ENCODE assay signal across 8 cellular contexts in the genomic region with DNA sequence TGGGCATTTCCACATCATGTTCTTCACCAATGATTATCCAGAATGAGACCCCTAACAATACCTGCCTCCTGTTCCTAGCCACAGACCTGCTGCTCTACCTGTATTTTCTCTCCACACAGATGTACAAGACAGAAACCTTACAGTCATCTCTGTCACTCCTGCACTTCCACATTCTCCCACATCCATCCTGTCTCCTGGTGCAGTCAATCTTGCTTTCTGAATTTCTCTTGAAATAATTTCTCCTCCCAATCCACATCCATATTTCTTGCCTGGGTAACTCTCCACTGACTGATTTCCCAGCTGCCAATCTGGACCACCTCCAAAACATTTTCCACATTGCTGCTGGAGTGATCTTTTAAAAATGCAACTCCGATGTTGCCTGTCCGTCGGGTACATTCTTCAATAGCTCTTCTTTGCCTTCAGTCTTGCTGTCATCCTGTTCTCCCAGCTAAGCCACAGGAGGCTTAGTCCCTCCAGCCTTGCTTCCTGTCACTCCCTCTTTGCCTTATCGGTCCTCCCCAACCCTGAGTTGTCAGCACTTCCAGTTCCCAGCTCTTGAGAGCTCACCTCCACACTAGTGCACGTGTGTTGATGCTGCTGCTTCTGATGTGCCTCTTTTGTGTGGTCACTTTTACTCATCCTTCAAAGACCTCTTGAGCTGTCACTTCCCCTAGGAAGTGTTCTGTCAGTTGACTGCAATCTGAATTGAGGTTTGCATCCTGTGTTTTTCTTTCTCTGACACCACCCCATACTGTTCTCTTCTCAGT. TPM values are rescaled to one million over a fixed set of nuclear protein-coding genes. Genes with fewer than 3 reads are reported as not detected.
DNase-seq lines count a peak whose midpoint lies in the region; ATAC-seq, FAIRE-seq and TF ChIP-seq lines count a peak whose summit lies in the region.

No MANE protein-coding gene starts in this region.

- no peak for FAIRE-seq in small intestine (lab: Jason Lieb, UNC)

- H3K4me1 Mint-ChIP-seq in activated T-cell treated with anti-CD3 and anti-CD28 coated beads, Interleukin-2, amount 50 U/mL, for 24 hours (ENCODE audit: low read depth), result peaks cover 51% of the 10 kb centered on the region

- no peaks in the 10 kb centered on the region for H3K27me3 Mint-ChIP-seq in activated T-cell treated with anti-CD3 and anti-CD28 coated beads, Interleukin-2, amount 50 U/mL, for 24 hours

- 16 to 20% (median 20%) methylated on average over 5 of the region's 5 CpGs for WGBS in small intestine, 3 donors

- peak; percentile 61 for ATAC-seq in HG02759 (IDR thresholded peaks at IDR 0.05; ENCODE audit: unreplicated experiment)

- peak overlapping the region; percentile 82 for H3K27ac Mint-ChIP-seq in activated T-cell treated with anti-CD3 and anti-CD28 coated beads, Interleukin-2, amount 50 U/mL, for 24 hours

- H3K9me3 ChIP-seq in small intestine (ENCODE audit: control insufficient read depth, low read depth), result no peaks in the 10 kb centered on the region

- no peak overlapping the region for H3K4me3 Mint-ChIP-seq in activated T-cell treated with anti-CD3 and anti-CD28 coated beads, Interleukin-2, amount 50 U/mL, for 24 hours

- no peak overlapping the region for H3K4me3 ChIP-seq in choroid plexus epithelial cell (ENCODE audit: low read depth, low read length)
- no peak overlapping the region for H3K4me3 ChIP-seq in small intestine (ENCODE audit: low read depth in 1 of 2, low read length in 2 of 2)

- no peak for TF ChIP-seq CTCF in choroid plexus epithelial cell (conservative IDR thresholded peaks at IDR 0.05; ENCODE audit: low read depth, low read length)

- no peak for DNase-seq in activated T-cell treated with anti-CD3 and anti-CD28 coated beads, Interleukin-2, amount 50 U/mL, for 24 hours
- no peak for DNase-seq in activated T-cell treated with anti-CD3 and anti-CD28 coated beads, Interleukin-2, amount 50 U/mL, for 1 hour
- DNase-seq in NCI-H446 treated with DMSO at 0.1 percent for 48 hours (lab: John Stamatoyannopoulos, UW), result peak; percentile 37
- DNase-seq in choroid plexus epithelial cell (ENCODE audit: low read depth), result peak; percentile 32
- DNase-seq in small intestine, result peak; percentile 68
- no peak for DNase-seq in midbrain (lab: John Stamatoyannopoulos, UW)
- DNase-seq in stimulated activated CD4-positive, alpha-beta T cell treated with anti-CD3 and anti-CD28 coated beads, Interleukin-12 subunit alpha, Interleukin-12 subunit beta, amount 100 ng/mL, for 4 hours, result no peak

- H3K36me3 Mint-ChIP-seq in activated T-cell treated with anti-CD3 and anti-CD28 coated beads, Interleukin-2, amount 50 U/mL, for 24 hours (ENCODE audit: low read depth), result peaks cover 14% of the 10 kb centered on the region

- H3K27me3 ChIP-seq in small intestine (ENCODE audit: control insufficient read depth in 2 of 2, insufficient read depth in 2 of 2, low read length in 2 of 2), result no peaks in the 10 kb centered on the region

- peaks cover 2% of the 10 kb centered on the region for H3K9me3 Mint-ChIP-seq in activated T-cell treated with anti-CD3 and anti-CD28 coated beads, Interleukin-2, amount 50 U/mL, for 24 hours

- H3K36me3 ChIP-seq in small intestine (ENCODE audit: control insufficient read depth in 2 of 2, insufficient read depth in 2 of 2, low read length in 2 of 2), result no peaks in the 10 kb centered on the region

- peaks cover 6 to 25% of the 10 kb centered on the region in 2 donors for H3K4me1 ChIP-seq in small intestine (ENCODE audit: control insufficient read depth in 2 of 2, insufficient read depth in 1 of 2, low read depth in 1 of 2, low read length in 1 of 2)

- H3K27ac ChIP-seq in small intestine (ENCODE audit: low read depth in 1 of 2, low read length in 1 of 2), result no peak overlapping the region

RNA-seq across cellular contexts. Expression of gene UCK2, which starts 15.1 kb away (rescaled TPM):
- polyA plus RNA-seq in small intestine, result 10 to 100 TPM; 35.1 to 37.6 (median 35.9) TPM

Comparison
In these comparisons a context has a peak if more than half of its experiments do, and no peak if none do; other contexts are left out.
1. DNase-seq: peak in NCI-H446 treated with DMSO at 0.1 percent for 48 hours (single experiment), choroid plexus epithelial cell (single experiment) and small intestine (single experiment); none in activated T-cell treated with anti-CD3 and anti-CD28 coated beads, Interleukin-2, amount 50 U/mL, for 24 hours (single experiment), activated T-cell treated with anti-CD3 and anti-CD28 coated beads, Interleukin-2, amount 50 U/mL, for 1 hour (single experiment), midbrain (single experiment) and stimulated activated CD4-positive, alpha-beta T cell treated with anti-CD3 and anti-CD28 coated beads, Interleukin-12 subunit alpha, Interleukin-12 subunit beta, amount 100 ng/mL, for 4 hours (single experiment).